8 cellular contexts compared by ENCODE assay signal in genomic region chr2:219171231-219171651, GRCh38. TPM values are rescaled to one million over a fixed set of nuclear protein-coding genes. Genes with fewer than 3 reads are reported as not detected.
A peak's percentile ranks its signal among the peaks of the same experiment; 100 is the strongest.
DNase-seq lines count a peak whose midpoint lies in the region; ATAC-seq and TF ChIP-seq lines count a peak whose summit lies in the region.

No MANE protein-coding gene starts in this region.

- CTCF ChIA-PET in naive thymus-derived CD4-positive, alpha-beta T cell (lab: Charles Lee) = interaction anchor here (0.7 to 7.2 kb wide), 11 partner anchors 11 to 127 kb away, joined by 3 to 54 read pairs (median 5); partner anchors contain the start of genes NHEJ1 and ZFAND2B

- no peak overlapping the region for H3K4me2 ChIP-seq in MM.1S (ENCODE audit: low read depth, low read length)

- H3K27me3 ChIP-seq in MM.1S (replicated peaks; ENCODE audit: insufficient read depth, low read length) = no peaks in the 10 kb centered on the region
- H3K27me3 ChIP-seq in naive thymus-derived CD4-positive, alpha-beta T cell (ENCODE audit: control insufficient read depth in 2 of 2, insufficient read depth in 2 of 2, low read length in 2 of 2) = no peaks in the 10 kb centered on the region

- H3K79me2 ChIP-seq in MM.1S (ENCODE audit: low read length) = peaks cover 25% of the 10 kb centered on the region

- peak; percentile 69 for TF ChIP-seq CTCF in MM.1S (IDR thresholded peaks at IDR 0.05; ENCODE audit: low read length)

- no peaks in the 10 kb centered on the region for H4K20me1 ChIP-seq in MM.1S (ENCODE audit: insufficient read depth, low read length)

- H3K4me3 ChIP-seq in MM.1S (ENCODE audit: low read length) = no peak overlapping the region
- H3K4me3 ChIP-seq in naive thymus-derived CD4-positive, alpha-beta T cell (ENCODE audit: low read length) = no peak overlapping the region

- peaks cover 6% of the 10 kb centered on the region for H3K36me3 Mint-ChIP-seq in activated naive CD8-positive, alpha-beta T cell
- H3K36me3 Mint-ChIP-seq in activated naive CD8-positive, alpha-beta T cell treated with anti-CD3 and anti-CD28 coated beads for 36 hours = peaks cover 10% of the 10 kb centered on the region
- H3K36me3 Mint-ChIP-seq in naive thymus-derived CD4-positive, alpha-beta T cell = peaks cover 9 to 19% (median 11%) of the 10 kb centered on the region in 5 donors

- no peaks in the 10 kb centered on the region for H3K9me2 ChIP-seq in MM.1S (replicated peaks; ENCODE audit: insufficient read depth, low read length)

- no peak overlapping the region for H2AFZ ChIP-seq in MM.1S (ENCODE audit: low read length)

- H3K4me1 Mint-ChIP-seq in activated naive CD8-positive, alpha-beta T cell (ENCODE audit: low read depth) = peaks cover 30% of the 10 kb centered on the region
- peaks cover 31% of the 10 kb centered on the region for H3K4me1 Mint-ChIP-seq in activated naive CD8-positive, alpha-beta T cell treated with anti-CD3 and anti-CD28 coated beads for 36 hours
- peaks cover 33 to 44% (median 37%) of the 10 kb centered on the region in 7 donors for H3K4me1 Mint-ChIP-seq in naive thymus-derived CD4-positive, alpha-beta T cell

- H3K27ac ChIP-seq in MM.1S (ENCODE audit: low read length) = no peak overlapping the region
- peak overlapping the region; percentile 40 for H3K27ac ChIP-seq in naive thymus-derived CD4-positive, alpha-beta T cell (ENCODE audit: low read depth, low read length)

- no peak overlapping the region for H3K4me3 Mint-ChIP-seq in activated naive CD8-positive, alpha-beta T cell
- no peak overlapping the region for H3K4me3 Mint-ChIP-seq in activated naive CD8-positive, alpha-beta T cell treated with anti-CD3 and anti-CD28 coated beads for 36 hours
- no peak overlapping the region for H3K4me3 Mint-ChIP-seq in naive thymus-derived CD4-positive, alpha-beta T cell

- H3K4me1 ChIP-seq in MM.1S (ENCODE audit: low read length) = 0 out of 2 replicates have a peak, but pooled peaks cover 6% of the 10 kb centered on the region
- peaks cover 18 to 27% of the 10 kb centered on the region in 2 donors for H3K4me1 ChIP-seq in naive thymus-derived CD4-positive, alpha-beta T cell (ENCODE audit: control insufficient read depth in 2 of 2, insufficient read depth in 2 of 2, low read length in 2 of 2)

- DNase-seq in activated naive CD8-positive, alpha-beta T cell treated with anti-CD3 and anti-CD28 coated beads for 36 hours = no peak
- DNase-seq in MM.1S = peak; percentile 46
- peak; percentile 30 for DNase-seq in activated CD4-positive, alpha-beta T cell treated with anti-CD3 and anti-CD28 coated beads for 48 hours
- peak; percentile 86 for DNase-seq in fibroblast of gingiva (ENCODE audit: low read depth)
- DNase-seq in naive thymus-derived CD4-positive, alpha-beta T cell = peak in 7 of 9 donors; percentile 21 to 55 (median 50)
- DNase-seq in activated CD4-positive, CD25-positive, alpha-beta regulatory T cell treated with anti-CD3 and anti-CD28 coated beads, Interleukin-2, amount 50 U/mL, for 72 hours = no peak

- peaks cover 3% of the 10 kb centered on the region; the same call in 1 of the 2 replicates for H3K36me3 ChIP-seq in MM.1S (replicated peaks; ENCODE audit: insufficient read depth, low read length)
- H3K36me3 ChIP-seq in naive thymus-derived CD4-positive, alpha-beta T cell (ENCODE audit: control insufficient read depth in 2 of 3, insufficient read depth in 3 of 3, low read length in 3 of 3) = peaks cover 13 to 35% (median 13%) of the 10 kb centered on the region in 3 experiments

- peak; percentile 69 for ATAC-seq in naive thymus-derived CD4-positive, alpha-beta T cell
- no peak for ATAC-seq in HG02938 (IDR thresholded peaks at IDR 0.05; ENCODE audit: unreplicated experiment)

- peaks cover 5% of the 10 kb centered on the region for H3F3A ChIP-seq in MM.1S (ENCODE audit: insufficient read depth, low read length)

- intact Hi-C loops in naive thymus-derived CD4-positive, alpha-beta T cell (cut with micrococcal nuclease) = loop anchor here (1.0 to 2.0 kb wide), 4 partner anchors 11 to 128 kb away; partner anchors contain the start of gene NHEJ1 (in 1 of the 2)

- H3K9me3 Mint-ChIP-seq in activated naive CD8-positive, alpha-beta T cell (ENCODE audit: low read depth) = no peaks in the 10 kb centered on the region
- no peaks in the 10 kb centered on the region for H3K9me3 Mint-ChIP-seq in activated naive CD8-positive, alpha-beta T cell treated with anti-CD3 and anti-CD28 coated beads for 36 hours
- peaks cover 0 to 2% (median 0%) of the 10 kb centered on the region in 11 donors for H3K9me3 Mint-ChIP-seq in naive thymus-derived CD4-positive, alpha-beta T cell

- H3K9ac ChIP-seq in MM.1S (ENCODE audit: low read length) = no peak overlapping the region

- POLR2A ChIA-PET in naive thymus-derived CD4-positive, alpha-beta T cell (lab: Charles Lee) = interaction anchor here (0.7 to 10.4 kb wide), 9 partner anchors 10 to 278 kb away, joined by 3 to 343 read pairs (median 3); partner anchors contain the start of genes ANKZF1, DNAJB2, TUBA4A and TUBA4B

- H3K27ac Mint-ChIP-seq in activated naive CD8-positive, alpha-beta T cell = peak overlapping the region; percentile 28
- H3K27ac Mint-ChIP-seq in activated naive CD8-positive, alpha-beta T cell treated with anti-CD3 and anti-CD28 coated beads for 36 hours = no peak overlapping the region
- H3K27ac Mint-ChIP-seq in naive thymus-derived CD4-positive, alpha-beta T cell = peak overlapping the region in 7 of 9 donors; percentile 21 to 89 (median 65)

- no peaks in the 10 kb centered on the region for H3K9me3 ChIP-seq in MM.1S (replicated peaks; ENCODE audit: insufficient read depth, low read length)
- H3K9me3 ChIP-seq in naive thymus-derived CD4-positive, alpha-beta T cell (ENCODE audit: control insufficient read depth in 2 of 3, low read length in 3 of 3) = no peaks in the 10 kb centered on the region

- H3K27me3 Mint-ChIP-seq in activated naive CD8-positive, alpha-beta T cell = no peaks in the 10 kb centered on the region
- H3K27me3 Mint-ChIP-seq in activated naive CD8-positive, alpha-beta T cell treated with anti-CD3 and anti-CD28 coated beads for 36 hours = no peaks in the 10 kb centered on the region
- H3K27me3 Mint-ChIP-seq in naive thymus-derived CD4-positive, alpha-beta T cell = no peaks in the 10 kb centered on the region

RNA-seq across cellular contexts. Expression of gene SLC23A3, which starts 1.4 kb away (rescaled TPM):
- 1 to 10 TPM in 1 of 2 experiments, under 1 TPM in 1; 0.92 to 1.1 TPM for total RNA-seq in activated naive CD8-positive, alpha-beta T cell treated with anti-CD3 and anti-CD28 coated beads for 36 hours
- total RNA-seq in naive thymus-derived CD4-positive, alpha-beta T cell = 1 to 10 TPM in 4 of 5 experiments, under 1 TPM in 1; 0.69 to 8.6 (median 3.0) TPM
- under 1 TPM in 1 of 2 donors, not detected in 1; 0.08 TPM for polyA plus RNA-seq in naive thymus-derived CD4-positive, alpha-beta T cell

RNA-seq across cellular contexts. Expression of gene CNPPD1, which starts 5.5 kb away (rescaled TPM):
- 10 to 100 TPM; 44.1 to 50.2 TPM for total RNA-seq in activated naive CD8-positive, alpha-beta T cell treated with anti-CD3 and anti-CD28 coated beads for 36 hours
- 10 to 100 TPM; 48.2 to 77.6 (median 64.5) TPM for total RNA-seq in naive thymus-derived CD4-positive, alpha-beta T cell
- polyA plus RNA-seq in naive thymus-derived CD4-positive, alpha-beta T cell = 10 to 100 TPM; 48.2 to 68.7 TPM

RNA-seq across cellular contexts. Expression of gene RETREG2, which starts 6.8 kb away (rescaled TPM):
- total RNA-seq in activated naive CD8-positive, alpha-beta T cell treated with anti-CD3 and anti-CD28 coated beads for 36 hours = 10 to 100 TPM; 54.2 to 57.7 TPM
- 100 to 1,000 TPM in 2 of 5 experiments, 10 to 100 TPM in 3; 70.2 to 124 (median 90.9) TPM for total RNA-seq in naive thymus-derived CD4-positive, alpha-beta T cell
- polyA plus RNA-seq in naive thymus-derived CD4-positive, alpha-beta T cell = 10 to 100 TPM; 58.5 to 62.4 TPM

RNA-seq across cellular contexts. Expression of gene NHEJ1, which starts 10.6 kb away (rescaled TPM):
- 10 to 100 TPM; 19.8 to 21.1 TPM for total RNA-seq in activated naive CD8-positive, alpha-beta T cell treated with anti-CD3 and anti-CD28 coated beads for 36 hours
- total RNA-seq in naive thymus-derived CD4-positive, alpha-beta T cell = 10 to 100 TPM; 11.4 to 24.0 (median 17.9) TPM
- 10 to 100 TPM; 24.5 to 32.7 TPM for polyA plus RNA-seq in naive thymus-derived CD4-positive, alpha-beta T cell

RNA-seq across cellular contexts. Expression of gene ZFAND2B, which starts 35.3 kb away (rescaled TPM):
- 10 to 100 TPM; 22.8 to 27.2 TPM for total RNA-seq in activated naive CD8-positive, alpha-beta T cell treated with anti-CD3 and anti-CD28 coated beads for 36 hours
- total RNA-seq in naive thymus-derived CD4-positive, alpha-beta T cell = 10 to 100 TPM; 50.1 to 79.5 (median 71.3) TPM
- 10 to 100 TPM; 72.4 to 90.7 TPM for polyA plus RNA-seq in naive thymus-derived CD4-positive, alpha-beta T cell

Comparison
In these comparisons a context has a peak if more than half of its experiments do, and no peak if none do; other contexts are left out.
1. DNase-seq: peak in MM.1S (single experiment), activated CD4-positive, alpha-beta T cell treated with anti-CD3 and anti-CD28 coated beads for 48 hours (single experiment), fibroblast of gingiva (single experiment) and naive thymus-derived CD4-positive, alpha-beta T cell (7 of 9); none in activated naive CD8-positive, alpha-beta T cell treated with anti-CD3 and anti-CD28 coated beads for 36 hours (single experiment) and activated CD4-positive, CD25-positive, alpha-beta regulatory T cell treated with anti-CD3 and anti-CD28 coated beads, Interleukin-2, amount 50 U/mL, for 72 hours (single experiment).